ENCODE assay signal across 13 cellular contexts in genomic region chr4:81688085-81688484, GRCh38.
DNase-seq lines count a peak whose midpoint lies in the region; ATAC-seq and TF ChIP-seq lines count a peak whose summit lies in the region.
"Had no signal": no experiment of that assay in that cellular context is flagged by ENCODE, and none has a peak within 500 bp of the region (broad histone marks: within the 10 kb centered on the region; RNA-seq: fewer than 3 reads in every experiment).

No MANE protein-coding gene starts in this region.

- no peaks in the 10 kb centered on the region for H3K9me3 ChIP-seq in PC-3 (ENCODE audit: low read length)

- no peak overlapping the region for H3K4me3 Mint-ChIP-seq in nephron
- H3K4me3 Mint-ChIP-seq in activated naive CD4-positive, alpha-beta T cell treated with anti-CD3 and anti-CD28 coated beads, Interleukin-2, amount 10 ng/mL, durations not matched to agents 7 days and 5 days: no peak overlapping the region
- H3K4me3 Mint-ChIP-seq: T-cell had no signal

- intact Hi-C loops in PC-3 (cut with micrococcal nuclease): loop anchor here (1.0 kb wide), 2 partner anchors 221 to 282 kb away; no protein-coding TSS in a partner anchor

- POLR2A ChIA-PET in PC-3 (lab: Charles Lee; ENCODE audit: unreplicated experiment): no interaction called here

- H3K36me3 Mint-ChIP-seq in nephron (ENCODE audit: low read depth): no peaks in the 10 kb centered on the region
- no peaks in the 10 kb centered on the region for H3K36me3 Mint-ChIP-seq in activated naive CD4-positive, alpha-beta T cell treated with anti-CD3 and anti-CD28 coated beads, Interleukin-2, amount 10 ng/mL, durations not matched to agents 7 days and 5 days
- H3K36me3 Mint-ChIP-seq: T-cell had no signal

- no peaks in the 10 kb centered on the region for H3K79me2 ChIP-seq in PC-3 (ENCODE audit: low read length)

- peak; percentile 39 for DNase-seq in HPDE6-E6E7 (ENCODE audit: extremely low spot score)
- peak; percentile 40 for DNase-seq in PC-3
- no peak for DNase-seq in fibroblast of villous mesenchyme (ENCODE audit: low read depth)
- no peak for DNase-seq in AML-193 (lab: John Stamatoyannopoulos, UW)
- DNase-seq in NCI-H2227 (lab: John Stamatoyannopoulos, UW; ENCODE audit: unreplicated experiment): no peak
- DNase-seq in activated naive CD4-positive, alpha-beta T cell treated with anti-CD3 and anti-CD28 coated beads, Interleukin-2, amount 10 ng/mL, durations not matched to agents 7 days and 5 days: no peak
- DNase-seq in COLO668 (lab: John Stamatoyannopoulos, UW; ENCODE audit: unreplicated experiment): no peak
- DNase-seq: islet precursor cell, KBM-7, NCI-H446 had no signal

- H3K9me2 ChIP-seq in PC-3 (replicated peaks; ENCODE audit: low read length): no peaks in the 10 kb centered on the region

- peaks cover 11% of the 10 kb centered on the region; the same call in 1 of the 2 replicates for H3K27me3 ChIP-seq in PC-3 (ENCODE audit: low read length)

- TF ChIP-seq CTCF in PC-3 (conservative IDR thresholded peaks at IDR 0.05; ENCODE audit: low read depth, low read length) (peak; percentile 37; the same call in 1 of the 2 replicates), fibroblast of villous mesenchyme (IDR thresholded peaks at IDR 0.05; ENCODE audit: insufficient read depth, low read depth, low read length) (peak; percentile 11), nephron (IDR thresholded peaks at IDR 0.05; ENCODE audit: unreplicated experiment in 3 of 3) (peak; percentile 27 to 38 (median 34))

- no peak overlapping the region for H2AFZ ChIP-seq in PC-3 (ENCODE audit: low read length)

- no peak overlapping the region for H3K4me2 ChIP-seq in PC-3 (ENCODE audit: low read length)

- no peak overlapping the region for H3K27ac ChIP-seq in PC-3 (ENCODE audit: low read length)

- no peaks in the 10 kb centered on the region for H3K9me3 Mint-ChIP-seq in nephron
- no peaks in the 10 kb centered on the region for H3K9me3 Mint-ChIP-seq in activated naive CD4-positive, alpha-beta T cell treated with anti-CD3 and anti-CD28 coated beads, Interleukin-2, amount 10 ng/mL, durations not matched to agents 7 days and 5 days
- H3K9me3 Mint-ChIP-seq: T-cell had no signal

- CTCF ChIA-PET in PC-3 (lab: Charles Lee): interaction anchor here (0.7 to 1.0 kb wide), 2 partner anchors 221 to 959 kb away, joined by 3 to 4 read pairs; no protein-coding TSS in a partner anchor
- CTCF ChIA-PET in activated naive CD4-positive, alpha-beta T cell treated with anti-CD3 and anti-CD28 coated beads, Interleukin-2, amount 10 ng/mL, durations not matched to agents 7 days and 5 days (lab: Charles Lee): interaction anchor here (1.2 to 2.8 kb wide), 6 partner anchors 16 to 223 kb away, joined by 3 to 21 read pairs (median 6); no protein-coding TSS in a partner anchor

- H3K4me3 ChIP-seq in PC-3 (ENCODE audit: low read length) (no peak overlapping the region), fibroblast of villous mesenchyme (ENCODE audit: low read depth, low read length) (no peak overlapping the region)

- ATAC-seq in PC-3: no peak

- H3K36me3 ChIP-seq in PC-3 (ENCODE audit: low read depth, low read length): no peaks in the 10 kb centered on the region

- no peaks in the 10 kb centered on the region for H3K4me1 ChIP-seq in PC-3 (ENCODE audit: insufficient read depth, low read length)

- no peaks in the 10 kb centered on the region for H4K20me1 ChIP-seq in PC-3 (ENCODE audit: low read length)

- peaks cover 6% of the 10 kb centered on the region for H3K27me3 Mint-ChIP-seq in nephron (ENCODE audit: low read depth)
- no peaks in the 10 kb centered on the region for H3K27me3 Mint-ChIP-seq in activated naive CD4-positive, alpha-beta T cell treated with anti-CD3 and anti-CD28 coated beads, Interleukin-2, amount 10 ng/mL, durations not matched to agents 7 days and 5 days
- H3K27me3 Mint-ChIP-seq: progenitor cell of endocrine pancreas had no signal

- H3K4me1 Mint-ChIP-seq in nephron: peaks cover 5% of the 10 kb centered on the region
- no peaks in the 10 kb centered on the region for H3K4me1 Mint-ChIP-seq in activated naive CD4-positive, alpha-beta T cell treated with anti-CD3 and anti-CD28 coated beads, Interleukin-2, amount 10 ng/mL, durations not matched to agents 7 days and 5 days
- H3K4me1 Mint-ChIP-seq: T-cell had no signal

- BruUV-seq in PC-3 (replicated peaks; lab: Mats Ljungman, UMichigan): no TSS peak

- H3K9ac ChIP-seq in PC-3 (ENCODE audit: low read length): no peak overlapping the region

- H3K27ac Mint-ChIP-seq in nephron: no peak overlapping the region
- H3K27ac Mint-ChIP-seq in activated naive CD4-positive, alpha-beta T cell treated with anti-CD3 and anti-CD28 coated beads, Interleukin-2, amount 10 ng/mL, durations not matched to agents 7 days and 5 days: no peak overlapping the region
- H3K27ac Mint-ChIP-seq: progenitor cell of endocrine pancreas, T-cell had no signal

- no peaks in the 10 kb centered on the region for H3F3A ChIP-seq in PC-3 (ENCODE audit: low read length, unreplicated experiment)

Comparison
In these comparisons a context has a peak if more than half of its experiments do, and no peak if none do; other contexts are left out.
1. DNase-seq: peak in HPDE6-E6E7 (single experiment) and PC-3 (single experiment); none in fibroblast of villous mesenchyme (single experiment), AML-193 (0 of 2), NCI-H2227 (single experiment), activated naive CD4-positive, alpha-beta T cell treated with anti-CD3 and anti-CD28 coated beads, Interleukin-2, amount 10 ng/mL, durations not matched to agents 7 days and 5 days (single experiment) and COLO668 (single experiment).
2. Peak in every context shown above with its lines, with median percentiles within 50 percentile points of each other: CTCF ChIP-seq.